ENCODE assay signal across 1 cellular context in the genomic region with DNA sequence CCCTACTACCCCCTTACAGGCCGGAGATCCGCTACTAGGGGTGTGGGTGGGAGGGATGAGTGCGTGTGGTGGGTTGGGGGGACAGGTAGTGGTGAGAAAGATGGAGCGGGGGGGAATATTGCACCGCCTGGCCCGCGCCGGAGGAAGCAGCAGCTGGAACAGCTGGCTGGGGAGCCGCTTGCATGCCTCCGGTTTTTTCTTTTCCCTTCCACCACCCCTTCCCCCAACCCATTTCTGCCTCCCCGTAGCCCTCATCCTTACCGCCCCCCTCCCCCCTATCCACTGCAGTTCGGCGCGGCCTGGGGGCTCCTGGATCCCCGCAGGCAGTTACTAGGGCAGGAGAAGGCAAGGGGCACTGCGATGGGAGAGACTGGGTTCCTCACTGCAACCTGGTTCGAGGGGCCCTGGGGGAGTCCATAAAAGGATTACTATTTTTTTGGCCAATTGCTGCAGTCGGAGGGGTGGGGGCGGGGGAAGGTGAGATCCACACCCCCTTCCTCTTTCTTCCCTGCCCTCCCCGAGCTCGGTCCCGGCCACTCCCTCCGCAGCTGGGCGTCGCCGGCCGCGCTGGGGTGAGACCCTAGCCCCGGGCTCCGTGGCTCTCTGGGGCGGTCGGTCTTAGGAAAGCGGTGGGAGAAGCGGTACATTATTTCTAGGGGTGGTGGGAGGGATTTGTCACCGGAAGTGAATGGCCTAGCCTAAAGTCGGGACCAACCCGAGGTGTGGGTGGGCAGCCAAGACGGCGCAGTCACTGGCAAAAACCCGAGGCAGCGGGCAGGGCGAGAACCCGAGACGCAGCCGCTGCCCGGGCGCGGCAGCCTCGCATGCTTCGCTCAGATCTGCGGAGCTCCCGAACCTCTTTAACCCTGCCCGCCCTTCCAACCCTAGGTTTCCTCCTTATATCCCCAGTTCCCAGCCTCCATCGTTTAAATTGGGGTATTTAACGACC.
A peak's percentile ranks its signal among the peaks of the same experiment; 100 is the strongest.
TF ChIP-seq lines count a peak whose summit lies in the region.

No MANE protein-coding gene starts in this region.

TF ChIP-seq in HepG2, 621 proteins besides CTCF, POLR2A, EP300 and RAD21 (continues in another document):
- no peak for TF ChIP-seq NFRKB (IDR thresholded peaks at IDR 0.05)
- TF ChIP-seq GATA4 (IDR thresholded peaks at IDR 0.05; ENCODE audit: borderline replicate concordance, low read depth), result peak; percentile 19; the same call in 1 of the 2 replicates
- TF ChIP-seq STAG1 (CRISPR knock-in tag; IDR thresholded peaks at IDR 0.05), result no peak
- TF ChIP-seq, protein P1, sequence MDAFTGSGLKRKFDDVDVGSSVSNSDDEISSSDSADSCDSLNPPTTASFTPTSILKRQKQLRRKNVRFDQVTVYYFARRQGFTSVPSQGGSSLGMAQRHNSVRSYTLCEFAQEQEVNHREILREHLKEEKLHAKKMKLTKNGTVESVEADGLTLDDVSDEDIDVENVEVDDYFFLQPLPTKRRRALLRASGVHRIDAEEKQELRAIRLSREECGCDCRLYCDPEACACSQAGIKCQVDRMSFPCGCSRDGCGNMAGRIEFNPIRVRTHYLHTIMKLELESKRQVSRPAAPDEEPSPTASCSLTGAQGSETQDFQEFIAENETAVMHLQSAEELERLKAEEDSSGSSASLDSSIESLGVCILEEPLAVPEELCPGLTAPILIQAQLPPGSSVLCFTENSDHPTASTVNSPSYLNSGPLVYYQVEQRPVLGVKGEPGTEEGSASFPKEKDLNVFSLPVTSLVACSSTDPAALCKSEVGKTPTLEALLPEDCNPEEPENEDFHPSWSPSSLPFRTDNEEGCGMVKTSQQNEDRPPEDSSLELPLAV (CRISPR knock-in tag; conservative IDR thresholded peaks at IDR 0.05; ENCODE audit: low read depth), result no peak
- peak; percentile 80; the same call in 1 of the 2 replicates for TF ChIP-seq ZNF546 (CRISPR knock-in tag; conservative IDR thresholded peaks at IDR 0.05)
- TF ChIP-seq ZFX (CRISPR knock-in tag; IDR thresholded peaks at IDR 0.05; ENCODE audit: low read depth), result peak; percentile 64; the same call in 1 of the 2 replicates
- TF ChIP-seq, protein P2, sequence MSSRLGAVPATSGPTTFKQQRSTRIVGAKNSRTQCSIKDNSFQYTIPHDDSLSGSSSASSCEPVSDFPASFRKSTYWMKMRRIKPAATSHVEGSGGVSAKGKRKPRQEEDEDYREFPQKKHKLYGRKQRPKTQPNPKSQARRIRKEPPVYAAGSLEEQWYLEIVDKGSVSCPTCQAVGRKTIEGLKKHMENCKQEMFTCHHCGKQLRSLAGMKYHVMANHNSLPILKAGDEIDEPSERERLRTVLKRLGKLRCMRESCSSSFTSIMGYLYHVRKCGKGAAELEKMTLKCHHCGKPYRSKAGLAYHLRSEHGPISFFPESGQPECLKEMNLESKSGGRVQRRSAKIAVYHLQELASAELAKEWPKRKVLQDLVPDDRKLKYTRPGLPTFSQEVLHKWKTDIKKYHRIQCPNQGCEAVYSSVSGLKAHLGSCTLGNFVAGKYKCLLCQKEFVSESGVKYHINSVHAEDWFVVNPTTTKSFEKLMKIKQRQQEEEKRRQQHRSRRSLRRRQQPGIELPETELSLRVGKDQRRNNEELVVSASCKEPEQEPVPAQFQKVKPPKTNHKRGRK (CRISPR knock-in tag; IDR thresholded peaks at IDR 0.05), result no peak
- TF ChIP-seq, protein P3, sequence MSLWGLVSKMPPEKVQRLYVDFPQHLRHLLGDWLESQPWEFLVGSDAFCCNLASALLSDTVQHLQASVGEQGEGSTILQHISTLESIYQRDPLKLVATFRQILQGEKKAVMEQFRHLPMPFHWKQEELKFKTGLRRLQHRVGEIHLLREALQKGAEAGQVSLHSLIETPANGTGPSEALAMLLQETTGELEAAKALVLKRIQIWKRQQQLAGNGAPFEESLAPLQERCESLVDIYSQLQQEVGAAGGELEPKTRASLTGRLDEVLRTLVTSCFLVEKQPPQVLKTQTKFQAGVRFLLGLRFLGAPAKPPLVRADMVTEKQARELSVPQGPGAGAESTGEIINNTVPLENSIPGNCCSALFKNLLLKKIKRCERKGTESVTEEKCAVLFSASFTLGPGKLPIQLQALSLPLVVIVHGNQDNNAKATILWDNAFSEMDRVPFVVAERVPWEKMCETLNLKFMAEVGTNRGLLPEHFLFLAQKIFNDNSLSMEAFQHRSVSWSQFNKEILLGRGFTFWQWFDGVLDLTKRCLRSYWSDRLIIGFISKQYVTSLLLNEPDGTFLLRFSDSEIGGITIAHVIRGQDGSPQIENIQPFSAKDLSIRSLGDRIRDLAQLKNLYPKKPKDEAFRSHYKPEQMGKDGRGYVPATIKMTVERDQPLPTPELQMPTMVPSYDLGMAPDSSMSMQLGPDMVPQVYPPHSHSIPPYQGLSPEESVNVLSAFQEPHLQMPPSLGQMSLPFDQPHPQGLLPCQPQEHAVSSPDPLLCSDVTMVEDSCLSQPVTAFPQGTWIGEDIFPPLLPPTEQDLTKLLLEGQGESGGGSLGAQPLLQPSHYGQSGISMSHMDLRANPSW (CRISPR knock-in tag; IDR thresholded peaks at IDR 0.05; ENCODE audit: borderline replicate concordance), result no peak
- no peak for TF ChIP-seq ZNF850 (CRISPR knock-in tag; conservative IDR thresholded peaks at IDR 0.05)
- no peak for TF ChIP-seq PLRG1 (conservative IDR thresholded peaks at IDR 0.05)
- no peak for TF ChIP-seq ZNF251 (CRISPR knock-in tag; IDR thresholded peaks at IDR 0.05)
- TF ChIP-seq ZNF564 (CRISPR knock-in tag; IDR thresholded peaks at IDR 0.05), result peak; percentile 86; the same call in 1 of the 2 replicates
- TF ChIP-seq ZNF709 (CRISPR knock-in tag; IDR thresholded peaks at IDR 0.05), result peak; percentile 77
- TF ChIP-seq, protein P4, sequence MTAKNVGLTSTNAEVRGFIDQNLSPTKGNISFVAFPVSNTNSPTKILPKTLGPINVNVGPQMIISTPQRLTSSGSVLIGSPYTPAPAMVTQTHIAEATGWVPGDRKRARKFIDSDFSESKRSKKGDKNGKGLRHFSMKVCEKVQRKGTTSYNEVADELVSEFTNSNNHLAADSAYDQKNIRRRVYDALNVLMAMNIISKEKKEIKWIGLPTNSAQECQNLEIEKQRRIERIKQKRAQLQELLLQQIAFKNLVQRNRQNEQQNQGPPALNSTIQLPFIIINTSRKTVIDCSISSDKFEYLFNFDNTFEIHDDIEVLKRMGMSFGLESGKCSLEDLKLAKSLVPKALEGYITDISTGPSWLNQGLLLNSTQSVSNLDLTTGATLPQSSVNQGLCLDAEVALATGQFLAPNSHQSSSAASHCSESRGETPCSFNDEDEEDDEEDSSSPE (CRISPR knock-in tag; IDR thresholded peaks at IDR 0.05), result peak; percentile 50; the same call in 1 of the 2 replicates
- no peak for TF ChIP-seq PCBP2 (optimal IDR thresholded peaks at IDR 0.05; ENCODE audit: low read depth, low read length, poor library complexity, severe bottlenecking)
- TF ChIP-seq, protein P5, sequence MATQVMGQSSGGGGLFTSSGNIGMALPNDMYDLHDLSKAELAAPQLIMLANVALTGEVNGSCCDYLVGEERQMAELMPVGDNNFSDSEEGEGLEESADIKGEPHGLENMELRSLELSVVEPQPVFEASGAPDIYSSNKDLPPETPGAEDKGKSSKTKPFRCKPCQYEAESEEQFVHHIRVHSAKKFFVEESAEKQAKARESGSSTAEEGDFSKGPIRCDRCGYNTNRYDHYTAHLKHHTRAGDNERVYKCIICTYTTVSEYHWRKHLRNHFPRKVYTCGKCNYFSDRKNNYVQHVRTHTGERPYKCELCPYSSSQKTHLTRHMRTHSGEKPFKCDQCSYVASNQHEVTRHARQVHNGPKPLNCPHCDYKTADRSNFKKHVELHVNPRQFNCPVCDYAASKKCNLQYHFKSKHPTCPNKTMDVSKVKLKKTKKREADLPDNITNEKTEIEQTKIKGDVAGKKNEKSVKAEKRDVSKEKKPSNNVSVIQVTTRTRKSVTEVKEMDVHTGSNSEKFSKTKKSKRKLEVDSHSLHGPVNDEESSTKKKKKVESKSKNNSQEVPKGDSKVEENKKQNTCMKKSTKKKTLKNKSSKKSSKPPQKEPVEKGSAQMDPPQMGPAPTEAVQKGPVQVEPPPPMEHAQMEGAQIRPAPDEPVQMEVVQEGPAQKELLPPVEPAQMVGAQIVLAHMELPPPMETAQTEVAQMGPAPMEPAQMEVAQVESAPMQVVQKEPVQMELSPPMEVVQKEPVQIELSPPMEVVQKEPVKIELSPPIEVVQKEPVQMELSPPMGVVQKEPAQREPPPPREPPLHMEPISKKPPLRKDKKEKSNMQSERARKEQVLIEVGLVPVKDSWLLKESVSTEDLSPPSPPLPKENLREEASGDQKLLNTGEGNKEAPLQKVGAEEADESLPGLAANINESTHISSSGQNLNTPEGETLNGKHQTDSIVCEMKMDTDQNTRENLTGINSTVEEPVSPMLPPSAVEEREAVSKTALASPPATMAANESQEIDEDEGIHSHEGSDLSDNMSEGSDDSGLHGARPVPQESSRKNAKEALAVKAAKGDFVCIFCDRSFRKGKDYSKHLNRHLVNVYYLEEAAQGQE (IDR thresholded peaks at IDR 0.05; ENCODE audit: borderline replicate concordance in 1 of 2, low read depth in 1 of 2, low read length in 2 of 2), result no peak; a peak in 1 of 4 replicates
- TF ChIP-seq GPN1 (CRISPR knock-in tag; IDR thresholded peaks at IDR 0.05; ENCODE audit: borderline replicate concordance), result no peak
- TF ChIP-seq MAF1 (CRISPR knock-in tag; IDR thresholded peaks at IDR 0.05; ENCODE audit: borderline replicate concordance), result peak; percentile 66; the same call in 1 of the 2 replicates
- TF ChIP-seq ZNF501 (CRISPR knock-in tag; IDR thresholded peaks at IDR 0.05), result 0 out of 2 replicates have a peak, but pooled peaks have one; percentile 57
- no peak for TF ChIP-seq RARG (CRISPR knock-in tag; IDR thresholded peaks at IDR 0.05; ENCODE audit: low read depth)
- 0 out of 2 replicates have a peak, but pooled peaks have one; percentile 25 for TF ChIP-seq SNAI1 (CRISPR knock-in tag; IDR thresholded peaks at IDR 0.05; ENCODE audit: borderline replicate concordance)
- TF ChIP-seq, protein P6, sequence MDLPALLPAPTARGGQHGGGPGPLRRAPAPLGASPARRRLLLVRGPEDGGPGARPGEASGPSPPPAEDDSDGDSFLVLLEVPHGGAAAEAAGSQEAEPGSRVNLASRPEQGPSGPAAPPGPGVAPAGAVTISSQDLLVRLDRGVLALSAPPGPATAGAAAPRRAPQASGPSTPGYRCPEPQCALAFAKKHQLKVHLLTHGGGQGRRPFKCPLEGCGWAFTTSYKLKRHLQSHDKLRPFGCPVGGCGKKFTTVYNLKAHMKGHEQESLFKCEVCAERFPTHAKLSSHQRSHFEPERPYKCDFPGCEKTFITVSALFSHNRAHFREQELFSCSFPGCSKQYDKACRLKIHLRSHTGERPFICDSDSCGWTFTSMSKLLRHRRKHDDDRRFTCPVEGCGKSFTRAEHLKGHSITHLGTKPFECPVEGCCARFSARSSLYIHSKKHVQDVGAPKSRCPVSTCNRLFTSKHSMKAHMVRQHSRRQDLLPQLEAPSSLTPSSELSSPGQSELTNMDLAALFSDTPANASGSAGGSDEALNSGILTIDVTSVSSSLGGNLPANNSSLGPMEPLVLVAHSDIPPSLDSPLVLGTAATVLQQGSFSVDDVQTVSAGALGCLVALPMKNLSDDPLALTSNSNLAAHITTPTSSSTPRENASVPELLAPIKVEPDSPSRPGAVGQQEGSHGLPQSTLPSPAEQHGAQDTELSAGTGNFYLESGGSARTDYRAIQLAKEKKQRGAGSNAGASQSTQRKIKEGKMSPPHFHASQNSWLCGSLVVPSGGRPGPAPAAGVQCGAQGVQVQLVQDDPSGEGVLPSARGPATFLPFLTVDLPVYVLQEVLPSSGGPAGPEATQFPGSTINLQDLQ (CRISPR knock-in tag; IDR thresholded peaks at IDR 0.05), result peak; percentile 78; the same call in 1 of the 2 replicates
- peak; percentile 98 for TF ChIP-seq ZNF605 (CRISPR knock-in tag; IDR thresholded peaks at IDR 0.05)
- TF ChIP-seq ZNF737 (CRISPR knock-in tag; IDR thresholded peaks at IDR 0.05; ENCODE audit: borderline replicate concordance), result no peak
- 0 out of 2 replicates have a peak, but pooled peaks have one; percentile 70 for TF ChIP-seq ZNF235 (CRISPR knock-in tag; IDR thresholded peaks at IDR 0.05; ENCODE audit: borderline replicate concordance)
- no peak for TF ChIP-seq ZNF562 (CRISPR knock-in tag; IDR thresholded peaks at IDR 0.05; ENCODE audit: borderline replicate concordance)
- TF ChIP-seq, protein P7, sequence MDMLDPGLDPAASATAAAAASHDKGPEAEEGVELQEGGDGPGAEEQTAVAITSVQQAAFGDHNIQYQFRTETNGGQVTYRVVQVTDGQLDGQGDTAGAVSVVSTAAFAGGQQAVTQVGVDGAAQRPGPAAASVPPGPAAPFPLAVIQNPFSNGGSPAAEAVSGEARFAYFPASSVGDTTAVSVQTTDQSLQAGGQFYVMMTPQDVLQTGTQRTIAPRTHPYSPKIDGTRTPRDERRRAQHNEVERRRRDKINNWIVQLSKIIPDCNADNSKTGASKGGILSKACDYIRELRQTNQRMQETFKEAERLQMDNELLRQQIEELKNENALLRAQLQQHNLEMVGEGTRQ (IDR thresholded peaks at IDR 0.05; ENCODE audit: low read depth, low read length), result no peak
- TF ChIP-seq, protein P7 (CRISPR knock-in tag; IDR thresholded peaks at IDR 0.05; ENCODE audit: borderline replicate concordance), result no peak; the same call in 1 of the 2 replicates
- TF ChIP-seq, protein P8, sequence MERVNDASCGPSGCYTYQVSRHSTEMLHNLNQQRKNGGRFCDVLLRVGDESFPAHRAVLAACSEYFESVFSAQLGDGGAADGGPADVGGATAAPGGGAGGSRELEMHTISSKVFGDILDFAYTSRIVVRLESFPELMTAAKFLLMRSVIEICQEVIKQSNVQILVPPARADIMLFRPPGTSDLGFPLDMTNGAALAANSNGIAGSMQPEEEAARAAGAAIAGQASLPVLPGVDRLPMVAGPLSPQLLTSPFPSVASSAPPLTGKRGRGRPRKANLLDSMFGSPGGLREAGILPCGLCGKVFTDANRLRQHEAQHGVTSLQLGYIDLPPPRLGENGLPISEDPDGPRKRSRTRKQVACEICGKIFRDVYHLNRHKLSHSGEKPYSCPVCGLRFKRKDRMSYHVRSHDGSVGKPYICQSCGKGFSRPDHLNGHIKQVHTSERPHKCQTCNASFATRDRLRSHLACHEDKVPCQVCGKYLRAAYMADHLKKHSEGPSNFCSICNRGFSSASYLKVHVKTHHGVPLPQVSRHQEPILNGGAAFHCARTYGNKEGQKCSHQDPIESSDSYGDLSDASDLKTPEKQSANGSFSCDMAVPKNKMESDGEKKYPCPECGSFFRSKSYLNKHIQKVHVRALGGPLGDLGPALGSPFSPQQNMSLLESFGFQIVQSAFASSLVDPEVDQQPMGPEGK (CRISPR knock-in tag; IDR thresholded peaks at IDR 0.05), result peak; percentile 94
- 0 out of 2 replicates have a peak, but pooled peaks have one; percentile 19 for TF ChIP-seq NCOR1 (IDR thresholded peaks at IDR 0.05; ENCODE audit: borderline replicate concordance, low read length)
- peak; percentile 82; the same call in 1 of the 2 replicates for TF ChIP-seq ZNF772 (CRISPR knock-in tag; IDR thresholded peaks at IDR 0.05)
- peak; percentile 90; the same call in 1 of the 2 replicates for TF ChIP-seq KLF6 (CRISPR knock-in tag; IDR thresholded peaks at IDR 0.05)
- no peak for TF ChIP-seq KAT2B (IDR thresholded peaks at IDR 0.05; ENCODE audit: borderline replicate concordance, low read depth, low read length)
- peak; percentile 57; the same call in 1 of the 2 replicates for TF ChIP-seq FOXK1 (CRISPR knock-in tag; IDR thresholded peaks at IDR 0.05; ENCODE audit: borderline replicate concordance, low read depth)
- no peak for TF ChIP-seq ZNF282 (IDR thresholded peaks at IDR 0.05; ENCODE audit: partially characterized antibody)
- TF ChIP-seq NFE2L2 (IDR thresholded peaks at IDR 0.05; ENCODE audit: low read length), result no peak
